Comparison of ENCODE assay signal across 8 cellular contexts in genomic region chr17:38706625-38707298, GRCh38. TPM values are rescaled to one million over a fixed set of nuclear protein-coding genes. Genes with fewer than 3 reads are reported as not detected.
A peak's percentile ranks its signal among the peaks of the same experiment; 100 is the strongest.
DNase-seq lines count a peak whose midpoint lies in the region; TF ChIP-seq lines count a peak whose summit lies in the region.

No MANE protein-coding gene starts in this region.

- WGBS in HUES64 = 16% methylated on average over 13 of the region's 14 CpGs
- WGBS in iPS DF 6.9 (ENCODE audit: insufficient coverage, insufficient read length) = no CpG with 5 or more reads among the region's 14 CpGs

- H3K9me3 ChIP-seq in HUES64 (ENCODE audit: insufficient read depth, low read depth, low read length) = no peaks in the 10 kb centered on the region
- no peaks in the 10 kb centered on the region for H3K9me3 ChIP-seq in iPS DF 6.9 (ENCODE audit: control insufficient read depth, insufficient read depth, low read length)

- TF ChIP-seq CTCF in AG04449 (IDR thresholded peaks at IDR 0.05; ENCODE audit: insufficient read depth, low read length, missing control alignments) = no peak

- H3K27ac ChIP-seq in HUES64 (ENCODE audit: low read depth, low read length) (no peak overlapping the region), iPS DF 6.9 (ENCODE audit: low read length) (no peak overlapping the region)

- 0 out of 2 replicates have a peak, but pooled peaks cover 3% of the 10 kb centered on the region for H3K36me3 ChIP-seq in HUES64 (ENCODE audit: insufficient read depth, low read length)
- H3K36me3 ChIP-seq in iPS DF 6.9 (ENCODE audit: control insufficient read depth, insufficient read depth, low read length) = no peaks in the 10 kb centered on the region

- peak overlapping the region; percentile 76 for H3K4me3 ChIP-seq in AG04449 (ENCODE audit: low read depth, low read length)
- peak overlapping the region; percentile 63 for H3K4me3 ChIP-seq in HUES64 (ENCODE audit: low read length)
- H3K4me3 ChIP-seq in iPS DF 6.9 (ENCODE audit: low read length) = peak overlapping the region; percentile 39; the same call in 1 of the 2 replicates

- CTCF ChIA-PET in AG04449 (lab: Yijun Ruan, JAX) = interaction anchor here (1.4 to 3.4 kb wide), 2 partner anchors 28 to 30 kb away, joined by 4 to 16 read pairs; no protein-coding TSS in a partner anchor

- no peak overlapping the region for H3K9ac ChIP-seq in HUES64 (ENCODE audit: low read depth, low read length)

- H3K4me1 ChIP-seq in HUES64 (ENCODE audit: insufficient read depth, low read length) = peaks cover 26% of the 10 kb centered on the region
- H3K4me1 ChIP-seq in iPS DF 6.9 (ENCODE audit: control insufficient read depth, insufficient read depth, low read length) = peaks cover 17% of the 10 kb centered on the region

- POLR2A ChIA-PET in AG04449 (lab: Yijun Ruan, JAX) = interaction anchor here (1.4 kb wide), 1 partner anchor 21 kb away, joined by 3 read pairs; no protein-coding TSS in a partner anchor

- H3K27me3 ChIP-seq in HUES64 (ENCODE audit: insufficient read depth, low read length) (peaks cover 61% of the 10 kb centered on the region), iPS DF 6.9 (ENCODE audit: control insufficient read depth, insufficient read depth, low read length) (peaks cover 34% of the 10 kb centered on the region)

- no peak for DNase-seq in AG04449 (ENCODE audit: low read depth, low spot score)
- peak; percentile 75 for DNase-seq in activated effector memory CD4-positive, alpha-beta T cell treated with anti-CD3 and anti-CD28 coated beads, Interleukin-2, amount 50 U/mL, for 16 hours
- no peak for DNase-seq in iPS DF 6.9 (ENCODE audit: low read depth, low spot score)
- DNase-seq in stimulated activated CD4-positive, alpha-beta T cell treated with anti-CD3 and anti-CD28 coated beads, Interleukin-1b, Interleukin-23, amount 100 ng/mL, for 4 hours (ENCODE audit: low read depth in 2 of 2) = peak; percentile 32 to 48
- DNase-seq in DMS79 (lab: John Stamatoyannopoulos, UW) = no peak
- no peak for DNase-seq in NCI-H1105 (lab: John Stamatoyannopoulos, UW)
- no peak for DNase-seq in NCI-H2227 (lab: John Stamatoyannopoulos, UW; ENCODE audit: unreplicated experiment)

RNA-seq across cellular contexts. Expression of gene MLLT6, which starts 1.7 kb away (rescaled TPM):
- polyA plus RNA-seq in HUES64 (2013, experiment 1 of 2) = 12.7 TPM
- polyA plus RNA-seq in HUES64 (2013, experiment 2 of 2) = 15.3 TPM

RNA-seq across cellular contexts. Expression of gene CISD3, which starts 23.4 kb away (rescaled TPM):
- 10.7 TPM for polyA plus RNA-seq in HUES64 (2013, experiment 1 of 2)
- polyA plus RNA-seq in HUES64 (2013, experiment 2 of 2) = 11.2 TPM

RNA-seq across cellular contexts. Expression of gene EPOP, which starts 32.0 kb away (rescaled TPM):
- 12.2 TPM for polyA plus RNA-seq in HUES64 (2013, experiment 1 of 2)
- polyA plus RNA-seq in HUES64 (2013, experiment 2 of 2) = 12.1 TPM

RNA-seq across cellular contexts. Expression of gene PCGF2, which starts 41.4 kb away (rescaled TPM):
- 56.6 TPM for polyA plus RNA-seq in HUES64 (2013, experiment 1 of 2)
- polyA plus RNA-seq in HUES64 (2013, experiment 2 of 2) = 57.9 TPM

RNA-seq across cellular contexts. Expression of gene PSMB3, which starts 45.8 kb away (rescaled TPM):
- polyA plus RNA-seq in HUES64 (2013, experiment 1 of 2) = 264 TPM
- 279 TPM for polyA plus RNA-seq in HUES64 (2013, experiment 2 of 2)

Comparison
In these comparisons a context has a peak if more than half of its experiments do, and no peak if none do; other contexts are left out.
1. DNase-seq: peak in activated effector memory CD4-positive, alpha-beta T cell treated with anti-CD3 and anti-CD28 coated beads, Interleukin-2, amount 50 U/mL, for 16 hours (single experiment) and stimulated activated CD4-positive, alpha-beta T cell treated with anti-CD3 and anti-CD28 coated beads, Interleukin-1b, Interleukin-23, amount 100 ng/mL, for 4 hours (2 of 2); none in AG04449 (single experiment), iPS DF 6.9 (single experiment), DMS79 (single experiment), NCI-H1105 (single experiment) and NCI-H2227 (single experiment).
2. Peak in every context shown above with its lines, with median percentiles within 50 percentile points of each other: H3K4me3 ChIP-seq.